ENCODE assay signal across 20 cellular contexts in genomic region chr1:156550346-156550745, GRCh38. TPM values are rescaled to one million over a fixed set of nuclear protein-coding genes. Genes with fewer than 3 reads are reported as not detected.
"Had no signal": no experiment of that assay in that cellular context is flagged by ENCODE, and none has a peak within 500 bp of the region (broad histone marks: within the 10 kb centered on the region; RNA-seq: fewer than 3 reads in every experiment).

No MANE protein-coding gene starts in this region.

- H3K4me1 ChIP-seq: thyroid gland had no signal

- H3K4me3 ChIP-seq: thyroid gland had no signal

- H3K9me3 ChIP-seq: thyroid gland had no signal

- H3K36me3 ChIP-seq: thyroid gland had no signal

- H3K27me3 ChIP-seq: thyroid gland had no signal

- DNase-seq: activated CD4-positive, alpha-beta memory T cell treated with anti-CD3 and anti-CD28 coated beads, Interleukin-2, amount 10 ng/mL, durations not matched to agents 7 days and 5 days; activated CD4-positive, alpha-beta T cell treated with anti-CD3 and anti-CD28 coated beads for 48 hours; activated effector memory CD4-positive, alpha-beta T cell treated with anti-CD3 and anti-CD28 coated beads, Interleukin-2, amount 50 U/mL, for 16 hours; activated naive CD4-positive, alpha-beta T cell treated with anti-CD3 and anti-CD28 coated beads, Interleukin-2, amount 10 ng/mL, durations not matched to agents 7 days and 5 days; activated naive CD8-positive, alpha-beta T cell treated with anti-CD3 and anti-CD28 coated beads, Interleukin-2, amount 50 U/mL, for 24 hours; activated T-cell treated with anti-CD3 and anti-CD28 coated beads, Interleukin-2, amount 50 U/mL, for 72 hours; caudate nucleus; effector memory CD4-positive, alpha-beta T cell; foreskin melanocyte; glutamatergic neuron; hypothalamus; nephron progenitor cell; stimulated activated CD4-positive, alpha-beta T cell treated with anti-CD3 and anti-CD28 coated beads, Interleukin-4, amount 100 ng/mL, for 4 hours; T1000; thyroid gland had no signal

- H3K27ac ChIP-seq: thyroid gland had no signal

- ATAC-seq: activated naive CD8-positive, alpha-beta T cell treated with anti-CD3 and anti-CD28 coated beads, Interleukin-2, amount 50 U/mL, for 24 hours; activated T-cell treated with anti-CD3 and anti-CD28 coated beads, Interleukin-2, amount 50 U/mL, for 72 hours; esophagus mucosa had no signal

RNA-seq across cellular contexts. Expression of gene TTC24, which starts 29.2 kb away (rescaled TPM):
- total RNA-seq: dermis microvascular lymphatic vessel endothelial cell, endothelial cell of umbilical vein, esophagus mucosa, renal cortical epithelial cell, urinary bladder had no signal
